In genomic region chr10:13678444-13678843, GRCh38 we compare ENCODE assay signal across 23 cellular contexts.
DNase-seq lines count a peak whose midpoint lies in the region; ATAC-seq and TF ChIP-seq lines count a peak whose summit lies in the region.
"Had no signal": no experiment of that assay in that cellular context is flagged by ENCODE, and none has a peak within 500 bp of the region (broad histone marks: within the 10 kb centered on the region; RNA-seq: fewer than 3 reads in every experiment).

No MANE protein-coding gene starts in this region.

- H3K27ac ChIP-seq in liver (ENCODE audit: low read depth in 1 of 2, low read length in 2 of 2), result peak overlapping the region; percentile 80 to 90
- H3K27ac ChIP-seq: BLaER1 had no signal

- H3K27me3 ChIP-seq in liver (ENCODE audit: control insufficient read depth in 4 of 4, insufficient read depth in 4 of 4, low read length in 3 of 4), result no peaks in the 10 kb centered on the region
- H3K27me3 ChIP-seq: BE2C, BLaER1 had no signal

- TF ChIP-seq RAD21 in liver (IDR thresholded peaks at IDR 0.05), result peak; percentile 30 to 46

- H3K36me3 ChIP-seq in liver (ENCODE audit: control insufficient read depth in 4 of 4, insufficient read depth in 3 of 4, low read depth in 1 of 4, low read length in 3 of 4), result peaks cover 0 to 16% (median 5%) of the 10 kb centered on the region in 4 donors
- H3K36me3 ChIP-seq: BE2C, BLaER1 had no signal

- no peak overlapping the region for H3K4me3 ChIP-seq in liver (ENCODE audit: low read depth in 1 of 3, low read length in 3 of 3)
- H3K4me3 ChIP-seq: BLaER1 had no signal

- peaks cover 8 to 38% (median 37%) of the 10 kb centered on the region in 4 donors for H3K4me1 ChIP-seq in liver (ENCODE audit: control insufficient read depth in 4 of 4, insufficient read depth in 4 of 4, low read length in 3 of 4)
- H3K4me1 ChIP-seq: BE2C, BLaER1 had no signal

- DNase-seq in left lobe of liver (ENCODE audit: low spot score) (peak; percentile 90), posterior vena cava (ENCODE audit: low spot score) (peak; percentile 19), NCI-H510A treated with DMSO at 0.1 percent for 48 hours (lab: John Stamatoyannopoulos, UW) (no peak), HuH-7 (ENCODE audit: low spot score) (no peak)
- DNase-seq in activated effector memory CD4-positive, alpha-beta T cell treated with Interleukin-2 at 50 U/mL for 16 hours, result no peak
- DNase-seq: 8988T; ACHN; BE2C; C1 segment of cervical spinal cord; CD4-positive, alpha-beta memory T cell; CD4-positive, CD25-positive, alpha-beta regulatory T cell; CD8-positive, alpha-beta memory T cell; COR-L47; DMS 273 treated with DMSO at 0.1 percent for 48 hours; DMS153; DMS53; DMS79; DND-41; EL; GDM1 had no signal

- ATAC-seq in left lobe of liver (peak; percentile 75), GM19395 (IDR thresholded peaks at IDR 0.05; ENCODE audit: unreplicated experiment) (no peak)

- H3K9me3 ChIP-seq in liver (ENCODE audit: control insufficient read depth in 4 of 4, low read length in 3 of 4), result no peaks in the 10 kb centered on the region
- H3K9me3 ChIP-seq: BE2C, BLaER1 had no signal

- H3K9ac ChIP-seq in liver (ENCODE audit: low read depth in 1 of 2, low read length in 2 of 2), result no peak overlapping the region
- H3K9ac ChIP-seq: BLaER1 had no signal

- WGBS in liver, result 33% methylated on average over 8 of the region's 8 CpGs

- intact Hi-C loops in posterior vena cava (cut with DNase I), result no loop called here

- TF ChIP-seq CTCF in liver (IDR thresholded peaks at IDR 0.05; ENCODE audit: low read depth, low read length, missing input control), result no peak

TF ChIP-seq in liver, 16 proteins besides CTCF, POLR2A, EP300 and RAD21:
- TF ChIP-seq MAX (IDR thresholded peaks at IDR 0.05) (peak; percentile 89), EGR1 (IDR thresholded peaks at IDR 0.05; ENCODE audit: low read depth in 2 of 2) (peak in 1 of 2 donors; percentile 45), SP1 (IDR thresholded peaks at IDR 0.05) (peak; percentile 94), HNF4G (IDR thresholded peaks at IDR 0.05) (peak; percentile 94), GABPA (IDR thresholded peaks at IDR 0.05 in 1 of 2, conservative IDR thresholded peaks at IDR 0.05 in 1 of 2) (no peak), ZBTB33 (IDR thresholded peaks at IDR 0.05) (peak; percentile 88), JUND (IDR thresholded peaks at IDR 0.05) (peak; percentile 60 to 91), REST (IDR thresholded peaks at IDR 0.05) (peak; percentile 64), ATF3 (IDR thresholded peaks at IDR 0.05) (no peak), FOXA1 (IDR thresholded peaks at IDR 0.05) (peak; percentile 54), FOXA2 (IDR thresholded peaks at IDR 0.05) (peak; percentile 41), RXRA (IDR thresholded peaks at IDR 0.05) (peak; percentile 91 to 95), NR2F2 (IDR thresholded peaks at IDR 0.05) (peak; percentile 42), YY1 (IDR thresholded peaks at IDR 0.05) (peak; percentile 78), TAF1 (conservative IDR thresholded peaks at IDR 0.05) (no peak), HNF4A (conservative IDR thresholded peaks at IDR 0.05) (peak; percentile 98 to 99)

Comparison
In these comparisons a context has a peak if more than half of its experiments do, and no peak if none do; other contexts are left out.
1. DNase-seq: peak in left lobe of liver (single experiment) and posterior vena cava (single experiment); none in NCI-H510A treated with DMSO at 0.1 percent for 48 hours (single experiment), HuH-7 (single experiment) and activated effector memory CD4-positive, alpha-beta T cell treated with Interleukin-2 at 50 U/mL for 16 hours (single experiment).